ENCODE assay signal across 8 cellular contexts in genomic region chr2:25252291-25253152, GRCh38.
DNase-seq lines count a peak whose midpoint lies in the region; ATAC-seq, FAIRE-seq and TF ChIP-seq lines count a peak whose summit lies in the region.

No MANE protein-coding gene starts in this region.

- H3K4me1 ChIP-seq in HUES64 (ENCODE audit: insufficient read depth, low read length) (peaks cover 29% of the 10 kb centered on the region), RWPE2 (ENCODE audit: insufficient read depth, poor library complexity, severe bottlenecking) (no peaks in the 10 kb centered on the region), astrocyte (ENCODE audit: insufficient read depth, low read length) (peaks cover 43% of the 10 kb centered on the region), iPS-15b (ENCODE audit: control insufficient read depth, insufficient read depth, low read length) (peaks cover 29% of the 10 kb centered on the region)

- peak overlapping the region; percentile 83 for H3K4me2 ChIP-seq in astrocyte (ENCODE audit: low read length)

- H3K4me1 Mint-ChIP-seq in astrocyte (ENCODE audit: low read depth, unreplicated experiment) = peaks cover 22% of the 10 kb centered on the region

- peak overlapping the region; percentile 76 for H2AFZ ChIP-seq in astrocyte (ENCODE audit: low read depth, low read length)

- peak overlapping the region; percentile 34 for H3K4me3 Mint-ChIP-seq in astrocyte (ENCODE audit: unreplicated experiment)

- H3K27ac ChIP-seq in HUES64 (ENCODE audit: low read depth, low read length) (peak overlapping the region; percentile 96), RWPE2 (ENCODE audit: poor library complexity, severe bottlenecking) (peak overlapping the region; percentile 24), astrocyte (ENCODE audit: low read depth, low read length) (peak overlapping the region; percentile 49), skin epidermis (peak overlapping the region; percentile 2 to 95 (median 81))

- FAIRE-seq in astrocyte (lab: Jason Lieb, UNC) = no peak

- H3K36me3 ChIP-seq in HUES64 (ENCODE audit: insufficient read depth, low read length) (peaks cover 20% of the 10 kb centered on the region), RWPE2 (ENCODE audit: low read depth) (no peaks in the 10 kb centered on the region), astrocyte (ENCODE audit: insufficient read depth, low read length) (no peaks in the 10 kb centered on the region), iPS-15b (ENCODE audit: control insufficient read depth, insufficient read depth, low read length) (peaks cover 13% of the 10 kb centered on the region)

- DNase-seq in GM10266 (ENCODE audit: extremely low spot score) = peak; percentile 92
- no peak for DNase-seq in RWPE2 (ENCODE audit: low spot score)
- DNase-seq in astrocyte (ENCODE audit: low read depth) = peak; percentile 44
- DNase-seq in glomerular visceral epithelial cell (ENCODE audit: extremely low spot score) = no peak

- peaks cover 4% of the 10 kb centered on the region for H3K9me3 Mint-ChIP-seq in astrocyte (ENCODE audit: unreplicated experiment)

- H3K79me2 ChIP-seq in astrocyte (ENCODE audit: insufficient read depth, low read length) = peaks cover 21% of the 10 kb centered on the region

- H3K27ac Mint-ChIP-seq in astrocyte (ENCODE audit: unreplicated experiment) = peak overlapping the region; percentile 89

- peaks cover 20% of the 10 kb centered on the region for H3K36me3 Mint-ChIP-seq in astrocyte (ENCODE audit: low read depth, unreplicated experiment)

- H3K27me3 Mint-ChIP-seq in astrocyte (ENCODE audit: low read depth, unreplicated experiment) = peaks cover 3% of the 10 kb centered on the region

- TF ChIP-seq CTCF in GM10266 (IDR thresholded peaks at IDR 0.05; ENCODE audit: control insufficient read depth, insufficient read depth, low read depth, missing control alignments) (no peak), RWPE2 (IDR thresholded peaks at IDR 0.05; ENCODE audit: poor library complexity, severe bottlenecking) (no peak), astrocyte (IDR thresholded peaks at IDR 0.05; ENCODE audit: insufficient read depth, low read depth, low read length) (no peak)

- H3K4me3 ChIP-seq in HUES64 (ENCODE audit: low read length) = peak overlapping the region; percentile 77
- peak overlapping the region; percentile 44 for H3K4me3 ChIP-seq in RWPE2 (ENCODE audit: severe bottlenecking)
- H3K4me3 ChIP-seq in astrocyte (ENCODE audit: insufficient read depth, low read depth, low read length) = peak overlapping the region; percentile 57
- H3K4me3 ChIP-seq in iPS-15b (ENCODE audit: low read depth, low read length) = peak overlapping the region; percentile 65
- peak overlapping the region; percentile 33 to 65 (median 54) for H3K4me3 ChIP-seq in skin epidermis

- 3% methylated on average over 57 of the region's 62 CpGs for WGBS in HUES64

- H3K9ac ChIP-seq in HUES64 (ENCODE audit: low read depth, low read length) (peak overlapping the region; percentile 94), astrocyte (ENCODE audit: low read length) (peak overlapping the region; percentile 86), iPS-15b (ENCODE audit: low read depth, low read length) (peak overlapping the region; percentile 50)

- H3K9me3 ChIP-seq in HUES64 (ENCODE audit: insufficient read depth, low read depth, low read length) (no peaks in the 10 kb centered on the region), RWPE2 (ENCODE audit: severe bottlenecking) (no peaks in the 10 kb centered on the region), astrocyte (ENCODE audit: insufficient read depth, low read depth, low read length) (no peaks in the 10 kb centered on the region), iPS-15b (ENCODE audit: control insufficient read depth, insufficient read depth, low read length) (no peaks in the 10 kb centered on the region)

- H4K20me1 ChIP-seq in astrocyte (ENCODE audit: insufficient read depth, low read length) = no peaks in the 10 kb centered on the region

- H3K27me3 ChIP-seq in HUES64 (ENCODE audit: insufficient read depth, low read length) (no peaks in the 10 kb centered on the region), RWPE2 (ENCODE audit: insufficient read depth, poor library complexity, severe bottlenecking) (no peaks in the 10 kb centered on the region), astrocyte (ENCODE audit: insufficient read depth, low read length) (no peaks in the 10 kb centered on the region), iPS-15b (ENCODE audit: control insufficient read depth, insufficient read depth, low read length) (no peaks in the 10 kb centered on the region)

- ATAC-seq in RWPE2 (ENCODE audit: low read depth) (peak; percentile 59), HG02588 (IDR thresholded peaks at IDR 0.05; ENCODE audit: unreplicated experiment) (no peak)

Comparison
In these comparisons a context has a peak if more than half of its experiments do, and no peak if none do; other contexts are left out.
1. DNase-seq: peak in GM10266 (single experiment) and astrocyte (single experiment); none in RWPE2 (single experiment) and glomerular visceral epithelial cell (single experiment).
2. H3K27ac ChIP-seq: peak in every context shown above with its lines; median percentile 96 in HUES64; 81 in skin epidermis; 49 in astrocyte; 24 in RWPE2.
3. Peak in every context shown above with its lines, with median percentiles within 50 percentile points of each other: H3K4me3 ChIP-seq and H3K9ac ChIP-seq.